Comparison of ENCODE assay signal across 17 cellular contexts in the genomic region with DNA sequence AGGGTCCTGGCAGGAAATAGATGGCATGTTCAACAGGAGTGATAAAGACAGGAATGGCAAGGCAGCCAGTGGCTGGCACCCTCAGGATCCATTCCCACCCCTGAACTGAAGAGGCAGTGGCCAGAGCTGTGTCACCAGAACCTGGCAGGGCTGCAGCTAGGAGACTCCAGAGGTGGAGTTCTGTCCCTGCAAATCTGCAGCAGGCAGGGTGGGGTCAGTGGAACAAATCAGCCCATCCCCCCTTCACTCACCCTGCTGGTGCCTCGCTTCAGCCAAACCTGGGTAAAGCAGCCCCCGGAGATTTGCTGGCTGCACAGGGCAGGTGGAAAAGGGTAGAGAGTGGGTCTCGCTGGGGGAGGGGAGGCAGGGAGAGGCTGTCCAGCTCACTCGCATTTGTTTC.
DNase-seq lines count a peak whose midpoint lies in the region; ATAC-seq and TF ChIP-seq lines count a peak whose summit lies in the region.
"Had no signal": no experiment of that assay in that cellular context is flagged by ENCODE, and none has a peak within 500 bp of the region (broad histone marks: within the 10 kb centered on the region; RNA-seq: fewer than 3 reads in every experiment).

No MANE protein-coding gene starts in this region.

- 0 out of 2 replicates have a peak overlapping the region, but pooled peaks have one; percentile 9 for H3K27ac ChIP-seq in DOHH2 (ENCODE audit: low read depth, low read length)
- peak overlapping the region; percentile 43 for H3K27ac ChIP-seq in KOPT-K1 (ENCODE audit: low read depth, low read length, poor library complexity, severe bottlenecking)
- no peak overlapping the region for H3K27ac ChIP-seq in coronary artery
- H3K27ac ChIP-seq: adrenal gland, dorsolateral prefrontal cortex, left ventricle myocardium inferior, ovary had no signal

- H3K79me2 ChIP-seq in DOHH2 (ENCODE audit: control insufficient read depth, low read length), result peaks cover 74% of the 10 kb centered on the region

- H3K36me3 ChIP-seq in DOHH2 (ENCODE audit: control insufficient read depth, low read length) (peaks cover 45% of the 10 kb centered on the region), KOPT-K1 (ENCODE audit: insufficient read depth, low read length) (peaks cover 60% of the 10 kb centered on the region)
- H3K36me3 ChIP-seq: adrenal gland, MG63, ovary had no signal

- DNase-seq in coronary artery (ENCODE audit: low spot score) (peak; percentile 53), nucleus accumbens (lab: John Stamatoyannopoulos, UW) (no peak)
- peak; percentile 20 for DNase-seq in stimulated activated CD8-positive, alpha-beta memory T cell treated with anti-CD3 and anti-CD28 coated beads, Interleukin-4, amount 100 ng/mL, for 48 hours
- DNase-seq in activated CD4-positive, CD25-positive, alpha-beta regulatory T cell (lab: John Stamatoyannopoulos, UW), result no peak
- DNase-seq: activated CD4-positive, alpha-beta T cell treated with anti-CD3 and anti-CD28 coated beads, Interleukin-2, amount 50 U/mL, for 1 hour; dorsolateral prefrontal cortex; left ventricle myocardium inferior; MG63; NCI-H1436 treated with DMSO at 0.1 percent for 48 hours; NCI-H2227 treated with DMSO at 0.1 percent for 48 hours; ovary; stimulated activated CD4-positive, alpha-beta T cell treated with anti-CD3 and anti-CD28 coated beads, Interleukin-2, amount 100 ng/mL, for 24 hours had no signal

- no peaks in the 10 kb centered on the region for H4K20me1 ChIP-seq in DOHH2 (ENCODE audit: control insufficient read depth, insufficient read depth, low read depth, low read length)

- no peak overlapping the region for H3K4me3 ChIP-seq in DOHH2 (ENCODE audit: low read length)
- no peak overlapping the region for H3K4me3 ChIP-seq in coronary artery
- H3K4me3 ChIP-seq: adrenal gland, dorsolateral prefrontal cortex, left ventricle myocardium inferior, MG63, ovary had no signal

- no peaks in the 10 kb centered on the region for H3K9me2 ChIP-seq in DOHH2 (replicated peaks; ENCODE audit: control insufficient read depth, low read length)

- H3K9me3 ChIP-seq in DOHH2 (ENCODE audit: control insufficient read depth, insufficient read depth, low read length) (0 out of 2 replicates have a peak, but pooled peaks cover 7% of the 10 kb centered on the region), KOPT-K1 (ENCODE audit: insufficient read depth, low read length, poor library complexity, severe bottlenecking) (peaks cover 23% of the 10 kb centered on the region)
- H3K9me3 ChIP-seq: adrenal gland, ovary had no signal

- TF ChIP-seq CTCF in DOHH2 (IDR thresholded peaks at IDR 0.05; ENCODE audit: low read depth, low read length, poor library complexity, severe bottlenecking), result no peak
- no peak for TF ChIP-seq CTCF in coronary artery (IDR thresholded peaks at IDR 0.05)

- H3K27me3 ChIP-seq in DOHH2 (ENCODE audit: control insufficient read depth, low read length), result no peaks in the 10 kb centered on the region
- H3K27me3 ChIP-seq: adrenal gland, dorsolateral prefrontal cortex, MG63, ovary had no signal

- H3F3A ChIP-seq in DOHH2 (ENCODE audit: control insufficient read depth, insufficient read depth), result peaks cover 42% of the 10 kb centered on the region

- H3K4me2 ChIP-seq in DOHH2 (ENCODE audit: low read length), result peak overlapping the region; percentile 41

- ATAC-seq in activated CD4-positive, CD25-positive, alpha-beta regulatory T cell treated with anti-CD3 and anti-CD28 coated beads, Interleukin-2, amount 50 U/mL, for 24 hours, result no peak
- ATAC-seq: esophagus mucosa had no signal

- peaks cover 85% of the 10 kb centered on the region for H3K4me1 ChIP-seq in DOHH2 (ENCODE audit: control insufficient read depth, low read length)

Comparison
In these comparisons a context has a peak if more than half of its experiments do, and no peak if none do; other contexts are left out.
1. H3K27ac ChIP-seq: peak in DOHH2 (single experiment) and KOPT-K1 (single experiment); none in coronary artery (0 of 2).
2. DNase-seq: peak in coronary artery (single experiment) and stimulated activated CD8-positive, alpha-beta memory T cell treated with anti-CD3 and anti-CD28 coated beads, Interleukin-4, amount 100 ng/mL, for 48 hours (single experiment); none in activated CD4-positive, CD25-positive, alpha-beta regulatory T cell (0 of 4) and nucleus accumbens (0 of 56).